24 cellular contexts compared by ENCODE assay signal in genomic region chr14:39441805-39442204, GRCh38. TPM values are rescaled to one million over a fixed set of nuclear protein-coding genes. Genes with fewer than 3 reads are reported as not detected.
DNase-seq lines count a peak whose midpoint lies in the region; ATAC-seq, FAIRE-seq and TF ChIP-seq lines count a peak whose summit lies in the region.
"Had no signal": no experiment of that assay in that cellular context is flagged by ENCODE, and none has a peak within 500 bp of the region (broad histone marks: within the 10 kb centered on the region; RNA-seq: fewer than 3 reads in every experiment).

No MANE protein-coding gene starts in this region.

- no peaks in the 10 kb centered on the region for H3K27me3 ChIP-seq in HepG2 (ENCODE audit: control insufficient read depth in 1 of 2, insufficient read depth in 2 of 2, low read length in 2 of 2)
- no peaks in the 10 kb centered on the region for H3K27me3 ChIP-seq in right lobe of liver
- H3K27me3 ChIP-seq in fibroblast of lung (ENCODE audit: control insufficient read depth, insufficient read depth, low read length) = no peaks in the 10 kb centered on the region
- no peaks in the 10 kb centered on the region for H3K27me3 ChIP-seq in CD8-positive, alpha-beta T cell (ENCODE audit: insufficient read depth, low read length)
- H3K27me3 ChIP-seq: BE2C, BLaER1 had no signal

- H3K79me2 ChIP-seq in HepG2 (ENCODE audit: insufficient read depth, low read length) (no peaks in the 10 kb centered on the region), fibroblast of lung (ENCODE audit: control insufficient read depth, insufficient read depth, low read length) (no peaks in the 10 kb centered on the region)

- TF ChIP-seq CTCF in HepG2 (CRISPR knock-in tag; IDR thresholded peaks at IDR 0.05) = no peak
- no peak for TF ChIP-seq CTCF in right lobe of liver (IDR thresholded peaks at IDR 0.05)
- TF ChIP-seq CTCF in fibroblast of lung (conservative IDR thresholded peaks at IDR 0.05 in 1 of 2, IDR thresholded peaks at IDR 0.05 in 1 of 2; ENCODE audit: low read depth in 1 of 2, low read length in 2 of 2) = no peak
- TF ChIP-seq CTCF in CD8-positive, alpha-beta T cell (IDR thresholded peaks at IDR 0.05) = no peak

- FAIRE-seq in HepG2 (lab: Jason Lieb, UNC) = no peak
- FAIRE-seq: A204.1, D721Med, G401.6, GM18507, GM19239 had no signal

- CTCF ChIA-PET in HepG2 (lab: Yijun Ruan, JAX; ENCODE audit: low intra/inter-chr PET ratio, low total read pairs) = no interaction called here
- CTCF ChIA-PET in CD8-positive, alpha-beta T cell (lab: Charles Lee) = interaction anchor here (1.9 kb wide), 1 partner anchor 10 kb away, joined by 4 read pairs; no protein-coding TSS in a partner anchor

- POLR2A ChIA-PET in HepG2 (lab: Yijun Ruan, JAX) = no interaction called here
- POLR2A ChIA-PET in CD8-positive, alpha-beta T cell (lab: Charles Lee) = interaction anchor here (1.5 kb wide), 1 partner anchor 10 kb away, joined by 5 read pairs; the partner anchor contains the start of gene FBXO33

- no peaks in the 10 kb centered on the region for H3K9me3 ChIP-seq in HepG2 (ENCODE audit: low read length)
- no peaks in the 10 kb centered on the region for H3K9me3 ChIP-seq in right lobe of liver
- H3K9me3 ChIP-seq in fibroblast of lung (ENCODE audit: control insufficient read depth, insufficient read depth, low read depth, low read length) = no peaks in the 10 kb centered on the region
- no peaks in the 10 kb centered on the region for H3K9me3 ChIP-seq in CD8-positive, alpha-beta T cell (ENCODE audit: low read length)
- H3K9me3 ChIP-seq: BE2C had no signal

- H3K4me2 ChIP-seq in HepG2 (ENCODE audit: low read depth, low read length) (no peak overlapping the region), fibroblast of lung (ENCODE audit: extremely low read depth, insufficient read depth, low read length) (peak overlapping the region; percentile 44)
- H3K4me2 ChIP-seq: BLaER1 had no signal

- H2AFZ ChIP-seq in HepG2 (ENCODE audit: low read length) (no peak overlapping the region), fibroblast of lung (ENCODE audit: low read length) (no peak overlapping the region)

- no peak overlapping the region for H3K27ac Mint-ChIP-seq in stimulated activated effector memory CD8-positive, alpha-beta T cell treated with anti-CD3 and anti-CD28 coated beads, Interleukin-12 subunit alpha, Interleukin-12 subunit beta, amount 100 ng/mL, for 72 hours
- H3K27ac Mint-ChIP-seq in CD8-positive, alpha-beta T cell = no peak overlapping the region
- H3K27ac Mint-ChIP-seq: CD14-positive monocyte; CD4-positive, CD25-positive, alpha-beta regulatory T cell had no signal

- no peak for TF ChIP-seq RAD21 in HepG2 (CRISPR knock-in tag; IDR thresholded peaks at IDR 0.05)

- DNase-seq in HepG2 (ENCODE audit: low spot score) (no peak), right lobe of liver (no peak), fibroblast of lung (ENCODE audit: low read depth in 2 of 2) (no peak), posterior vena cava (ENCODE audit: low spot score) (peak; percentile 60), head of caudate nucleus (no peak), GM19238 (ENCODE audit: insufficient read length, low spot score) (no peak)
- no peak for DNase-seq in stimulated activated effector memory CD8-positive, alpha-beta T cell treated with anti-CD3 and anti-CD28 coated beads, Interleukin-12 subunit alpha, Interleukin-12 subunit beta, amount 100 ng/mL, for 72 hours (ENCODE audit: low spot score in 2 of 2)
- no peak for DNase-seq in CD8-positive, alpha-beta T cell
- DNase-seq: 8988T; BE2C; C1 segment of cervical spinal cord; Caco-2; Calu3; CD4-positive, alpha-beta memory T cell; CD4-positive, CD25-positive, alpha-beta regulatory T cell; DMS79 treated with DMSO at 0.1 percent for 48 hours; GF-D8 had no signal

- peaks cover 8% of the 10 kb centered on the region for H3K4me1 Mint-ChIP-seq in stimulated activated effector memory CD8-positive, alpha-beta T cell treated with anti-CD3 and anti-CD28 coated beads, Interleukin-12 subunit alpha, Interleukin-12 subunit beta, amount 100 ng/mL, for 72 hours
- H3K4me1 Mint-ChIP-seq in CD8-positive, alpha-beta T cell (ENCODE audit: low read depth) = no peaks in the 10 kb centered on the region
- H3K4me1 Mint-ChIP-seq: CD14-positive monocyte had no signal

- no peaks in the 10 kb centered on the region for H3K27me3 Mint-ChIP-seq in CD8-positive, alpha-beta T cell (ENCODE audit: low read depth)

- no peak for TF ChIP-seq EP300 in HepG2 (IDR thresholded peaks at IDR 0.05; ENCODE audit: low read depth in 2 of 2, low read length in 2 of 2)
- no peak for TF ChIP-seq EP300 in HepG2 (CRISPR knock-in tag; IDR thresholded peaks at IDR 0.05; ENCODE audit: borderline replicate concordance)

- no peak overlapping the region for H3K9ac ChIP-seq in HepG2 (ENCODE audit: insufficient read depth, low read depth, low read length)
- no peak overlapping the region for H3K9ac ChIP-seq in fibroblast of lung (ENCODE audit: insufficient read depth, low read length)
- H3K9ac ChIP-seq: BLaER1 had no signal

- intact Hi-C loops in HepG2 (cut with micrococcal nuclease; ENCODE audit: unreplicated experiment) (no loop called here), right lobe of liver (cut with DNase I) (no loop called here), posterior vena cava (cut with DNase I) (no loop called here), head of caudate nucleus (cut with DNase I) (no loop called here)
- intact Hi-C loops in CD8-positive, alpha-beta T cell (cut with DNase I, micrococcal nuclease) = no loop called here

- 84% methylated on average over 6 of the region's 6 CpGs for WGBS in HepG2 (ENCODE audit: low lambda C conversion rate)
- WGBS in right lobe of liver (ENCODE audit: insufficient coverage, low coverage, low lambda C conversion rate, missing lambda C conversion rate) = no CpG with 5 or more reads among the region's 6 CpGs

- no peaks in the 10 kb centered on the region for H3K36me3 Mint-ChIP-seq in stimulated activated effector memory CD8-positive, alpha-beta T cell treated with anti-CD3 and anti-CD28 coated beads, Interleukin-12 subunit alpha, Interleukin-12 subunit beta, amount 100 ng/mL, for 72 hours
- H3K36me3 Mint-ChIP-seq in CD8-positive, alpha-beta T cell = no peaks in the 10 kb centered on the region
- H3K36me3 Mint-ChIP-seq: CD4-positive, alpha-beta memory T cell; CD4-positive, CD25-positive, alpha-beta regulatory T cell had no signal

- no peak overlapping the region for H3K4me3 ChIP-seq in HepG2 (replicated peaks in 1 of 3; ENCODE audit: insufficient read depth in 1 of 3, low read depth in 2 of 3, low read length in 3 of 3)
- H3K4me3 ChIP-seq in right lobe of liver = no peak overlapping the region
- no peak overlapping the region for H3K4me3 ChIP-seq in fibroblast of lung (replicated peaks in 1 of 4; ENCODE audit: control extremely low read depth in 1 of 4, insufficient read depth in 1 of 4, low read depth in 3 of 4, low read length in 4 of 4)
- no peak overlapping the region for H3K4me3 ChIP-seq in CD8-positive, alpha-beta T cell (ENCODE audit: low read depth, low read length)
- H3K4me3 ChIP-seq: BLaER1 had no signal

- in situ Hi-C loops in HepG2 (cut with HindIII; ENCODE audit: extremely low pct_ligation_motif_present, low pct_unique_long_range_greater_than_20kb) = no loop called here

- BruUV-seq in HepG2 (replicated peaks; lab: Mats Ljungman, UMichigan) = no TSS peak

- no peaks in the 10 kb centered on the region for H3K36me3 ChIP-seq in HepG2 (replicated peaks in 1 of 2; ENCODE audit: control insufficient read depth in 1 of 2, insufficient read depth in 2 of 2, low read length in 2 of 2)
- no peaks in the 10 kb centered on the region for H3K36me3 ChIP-seq in right lobe of liver
- H3K36me3 ChIP-seq in fibroblast of lung (ENCODE audit: control insufficient read depth, insufficient read depth, low read length) = no peaks in the 10 kb centered on the region
- H3K36me3 ChIP-seq in CD8-positive, alpha-beta T cell (ENCODE audit: insufficient read depth, low read length) = no peaks in the 10 kb centered on the region
- H3K36me3 ChIP-seq: BE2C had no signal

- H3K4me3 Mint-ChIP-seq in stimulated activated effector memory CD8-positive, alpha-beta T cell treated with anti-CD3 and anti-CD28 coated beads, Interleukin-12 subunit alpha, Interleukin-12 subunit beta, amount 100 ng/mL, for 72 hours = no peak overlapping the region
- H3K4me3 Mint-ChIP-seq in CD8-positive, alpha-beta T cell = no peak overlapping the region
- H3K4me3 Mint-ChIP-seq: CD14-positive monocyte; CD4-positive, CD25-positive, alpha-beta regulatory T cell had no signal

- H4K20me1 ChIP-seq in HepG2 (ENCODE audit: insufficient read depth, low read length) (no peaks in the 10 kb centered on the region), fibroblast of lung (ENCODE audit: control insufficient read depth, extremely low read depth, insufficient read depth, low read length) (no peaks in the 10 kb centered on the region)
- H4K20me1 ChIP-seq: BLaER1 had no signal

- TF ChIP-seq POLR2A in HepG2 (IDR thresholded peaks at IDR 0.05; ENCODE audit: insufficient read depth in 1 of 2, low read depth in 2 of 2, low read length in 2 of 2) = no peak
- TF ChIP-seq POLR2A in right lobe of liver (IDR thresholded peaks at IDR 0.05) = no peak

- ATAC-seq in HepG2 (peak; percentile 33), right lobe of liver (no peak)
- peak; percentile 19 for ATAC-seq in stimulated activated effector memory CD8-positive, alpha-beta T cell treated with anti-CD3 and anti-CD28 coated beads, Interleukin-12 subunit alpha, Interleukin-12 subunit beta, amount 100 ng/mL, for 72 hours
- ATAC-seq in CD8-positive, alpha-beta T cell = no peak

- H3K27ac ChIP-seq in HepG2 (ENCODE audit: extremely low read length, insufficient read depth, low read length) (no peak overlapping the region), right lobe of liver (no peak overlapping the region), fibroblast of lung (ENCODE audit: insufficient read depth, low read length) (peak overlapping the region; percentile 34)
- no peak overlapping the region for H3K27ac ChIP-seq in CD8-positive, alpha-beta T cell (ENCODE audit: low read depth, low read length)
- H3K27ac ChIP-seq: BLaER1 had no signal

- H3K9me3 Mint-ChIP-seq in stimulated activated effector memory CD8-positive, alpha-beta T cell treated with anti-CD3 and anti-CD28 coated beads, Interleukin-12 subunit alpha, Interleukin-12 subunit beta, amount 100 ng/mL, for 72 hours = no peaks in the 10 kb centered on the region
- no peaks in the 10 kb centered on the region for H3K9me3 Mint-ChIP-seq in CD8-positive, alpha-beta T cell

- H3K4me1 ChIP-seq in HepG2 (ENCODE audit: insufficient read depth, low read length) (no peaks in the 10 kb centered on the region), right lobe of liver (no peaks in the 10 kb centered on the region), fibroblast of lung (ENCODE audit: control insufficient read depth, extremely low read depth, insufficient read depth, low read length) (peaks cover 5% of the 10 kb centered on the region)
- H3K4me1 ChIP-seq in CD8-positive, alpha-beta T cell (ENCODE audit: insufficient read depth, low read length) = no peaks in the 10 kb centered on the region
- H3K4me1 ChIP-seq: BE2C, BLaER1, Caco-2 had no signal

RNA-seq across cellular contexts. Expression of gene FBXO33, which starts 9.6 kb away (rescaled TPM):
- 15.5 and 23.3 TPM in 2 replicates for total RNA-seq in HepG2 (2016; rRNA removed; fragmentation: Illumina TruSeq; extraction: Trizol)
- total RNA-seq in HepG2 (2016; cell fraction: cytosol; rRNA removed; fragmentation: Illumina TruSeq; extraction: Trizol; ENCODE audit: low read depth) = 1.6 and 1.8 TPM in 2 replicates
- 17.5 and 22.7 TPM in 2 replicates for total RNA-seq in HepG2 (2016; cell fraction: insoluble cytoplasmic fraction; rRNA removed; fragmentation: Illumina TruSeq; extraction: Trizol)
- 5.6 and 7.4 TPM in 2 replicates for total RNA-seq in HepG2 (2016; cell fraction: membrane; rRNA removed; fragmentation: Illumina TruSeq; extraction: Trizol)
- 12.8 and 13.0 TPM in 2 replicates for total RNA-seq in HepG2 (2016; cell fraction: nucleus; rRNA removed; fragmentation: Illumina TruSeq; extraction: Trizol)
- 15.2 and 16.9 TPM in 2 replicates for polyA plus RNA-seq in HepG2 (2011; rRNA removed)
- polyA plus RNA-seq in HepG2 (2011; cell fraction: cytosol; rRNA removed) = 7.6 and 10.6 TPM in 2 replicates
- polyA plus RNA-seq in HepG2 (2011; cell fraction: nucleus; rRNA removed) = 8.6 and 9.8 TPM in 2 replicates
- polyA plus RNA-seq in HepG2 (2012) = 13.5 and 16.7 TPM in 2 replicates
- polyA plus RNA-seq in HepG2 (2016; cell fraction: cytosol; fragmentation: Illumina TruSeq; extraction: Trizol; ENCODE audit: low read depth) = 0.57 and 0.70 TPM in 2 replicates
- polyA plus RNA-seq in HepG2 (2016; cell fraction: insoluble cytoplasmic fraction; fragmentation: Illumina TruSeq; extraction: Trizol; ENCODE audit: low read depth) = 15.9 and 16.0 TPM in 2 replicates
- polyA plus RNA-seq in HepG2 (2016; cell fraction: membrane; fragmentation: Illumina TruSeq; extraction: Trizol; ENCODE audit: low read depth) = 2.2 and 2.6 TPM in 2 replicates
- polyA plus RNA-seq in HepG2 (2016; cell fraction: nucleus; fragmentation: Illumina TruSeq; extraction: Trizol; ENCODE audit: insufficient read depth, low read depth) = 11.2 and 12.2 TPM in 2 replicates
- polyA minus RNA-seq in HepG2 (2011; rRNA and poly(A)+ RNA removed; ENCODE audit: low replicate concordance) = 30.5 and 39.3 TPM in 2 replicates
- 12.7 and 15.8 TPM in 2 replicates for polyA minus RNA-seq in HepG2 (2011; cell fraction: cytosol; rRNA and poly(A)+ RNA removed)
- 34.8 and 39.1 TPM in 2 replicates for polyA minus RNA-seq in HepG2 (2011; cell fraction: nucleus; rRNA and poly(A)+ RNA removed)
- 1 to 10 TPM; 4.3 to 6.0 (median 5.2) TPM for total RNA-seq in right lobe of liver
- total RNA-seq in fibroblast of lung = 16.3 and 18.5 TPM in 2 replicates
- polyA plus RNA-seq in fibroblast of lung = 12.6 and 13.4 TPM in 2 replicates
- 9.2 and 10.7 TPM in 2 replicates for polyA plus RNA-seq in fibroblast of lung (2012)
- polyA minus RNA-seq in fibroblast of lung (ENCODE audit: low replicate concordance) = 0.90 and 2.0 TPM in 2 replicates
- total RNA-seq in posterior vena cava = 1 to 10 TPM; 7.8 to 8.9 TPM
- total RNA-seq in CD8-positive, alpha-beta T cell = 100 to 1,000 TPM; 106 TPM

Comparison
In these comparisons a context has a peak if more than half of its experiments do, and no peak if none do; other contexts are left out.
1. ATAC-seq: peak in HepG2 (single experiment) and stimulated activated effector memory CD8-positive, alpha-beta T cell treated with anti-CD3 and anti-CD28 coated beads, Interleukin-12 subunit alpha, Interleukin-12 subunit beta, amount 100 ng/mL, for 72 hours (single experiment); none in right lobe of liver (0 of 4) and CD8-positive, alpha-beta T cell (single experiment).